In the genomic region with DNA sequence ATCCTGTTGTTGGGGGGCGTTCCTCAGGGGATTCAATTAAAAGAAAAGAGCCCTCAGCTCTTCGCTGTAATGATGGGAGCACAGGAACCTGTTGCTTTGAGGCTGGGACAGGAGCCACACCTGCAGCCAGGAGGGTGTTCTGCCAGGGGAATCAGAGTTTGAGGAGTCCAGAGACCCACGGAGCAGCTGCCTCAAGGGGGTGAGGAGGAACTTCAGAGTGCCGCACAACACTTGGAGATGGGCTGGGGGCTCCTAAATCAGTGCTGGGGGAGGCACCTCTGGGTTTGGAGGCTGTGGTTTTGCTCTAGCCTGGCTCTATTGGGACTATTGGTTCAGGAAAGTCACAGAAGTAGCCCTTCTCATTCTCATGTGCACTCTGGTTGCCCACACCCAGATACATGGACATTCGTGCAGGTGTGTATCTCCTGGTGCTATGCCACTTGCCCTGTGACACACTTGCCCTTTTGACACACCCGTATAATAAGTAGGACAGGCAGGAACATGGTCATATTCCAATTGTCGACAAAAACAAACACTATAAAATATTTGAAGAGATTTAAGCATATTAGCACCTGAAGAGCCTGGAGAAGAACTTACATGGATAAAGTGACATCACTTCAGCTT, we compare ENCODE assay signal across 19 cellular contexts.
DNase-seq lines count a peak whose midpoint lies in the region; ATAC-seq and TF ChIP-seq lines count a peak whose summit lies in the region.
"Had no signal": no experiment of that assay in that cellular context is flagged by ENCODE, and none has a peak within 500 bp of the region (broad histone marks: within the 10 kb centered on the region; RNA-seq: fewer than 3 reads in every experiment).

No MANE protein-coding gene starts in this region.

- H3K27ac ChIP-seq in right atrium auricular region = no peak overlapping the region
- no peak overlapping the region for H3K27ac ChIP-seq in right cardiac atrium (ENCODE audit: low read length)
- no peak overlapping the region for H3K27ac ChIP-seq in prostate gland
- H3K27ac ChIP-seq: 22Rv1, A549, BLaER1 had no signal

- TF ChIP-seq POLR2A in prostate gland (IDR thresholded peaks at IDR 0.05) = no peak

- H3K4me3 ChIP-seq in right atrium auricular region (no peak overlapping the region), right cardiac atrium (ENCODE audit: low read length) (no peak overlapping the region), prostate gland (no peak overlapping the region)
- H3K4me3 ChIP-seq: A549, BLaER1, K562 had no signal

- H3K9me3 ChIP-seq in right atrium auricular region (no peaks in the 10 kb centered on the region), right cardiac atrium (ENCODE audit: control insufficient read depth, low read length) (no peaks in the 10 kb centered on the region), prostate gland (no peaks in the 10 kb centered on the region)
- H3K9me3 ChIP-seq: A549, BLaER1 had no signal

- WGBS in right cardiac atrium = 71% methylated on average over 7 of the region's 7 CpGs
- WGBS in prostate gland = 63% methylated on average over 7 of the region's 7 CpGs

- H3K36me3 ChIP-seq in right atrium auricular region (no peaks in the 10 kb centered on the region), prostate gland (no peaks in the 10 kb centered on the region)
- H3K36me3 ChIP-seq: BLaER1 had no signal

- ATAC-seq in right cardiac atrium = no peak
- ATAC-seq in HG02798 (IDR thresholded peaks at IDR 0.05; ENCODE audit: poor library complexity, unreplicated experiment) = no peak
- ATAC-seq in GM21526 (IDR thresholded peaks at IDR 0.05; ENCODE audit: low FRiP score, unreplicated experiment) = no peak
- ATAC-seq: K562 had no signal

- peak; percentile 54 for DNase-seq in right atrium auricular region (ENCODE audit: low spot score)
- DNase-seq in right cardiac atrium = no peak
- peak; percentile 45 for DNase-seq in islet precursor cell
- DNase-seq in posterior vena cava (ENCODE audit: low spot score) = peak; percentile 54
- DNase-seq in prostate gland (ENCODE audit: low spot score) = no peak
- no peak for DNase-seq in NCI-H2107 (lab: John Stamatoyannopoulos, UW)
- DNase-seq: Calu3; CD4-positive, alpha-beta memory T cell; DMS 273 treated with DMSO at 0.1 percent for 48 hours; DMS53; DND-41; EL; H9 had no signal

- H3K27me3 ChIP-seq in right atrium auricular region = no peaks in the 10 kb centered on the region
- H3K27me3 ChIP-seq in right cardiac atrium (ENCODE audit: control insufficient read depth, insufficient read depth) = no peaks in the 10 kb centered on the region
- no peaks in the 10 kb centered on the region for H3K27me3 ChIP-seq in prostate gland (replicated peaks; ENCODE audit: insufficient read depth)
- H3K27me3 ChIP-seq: BLaER1 had no signal

- TF ChIP-seq CTCF in right atrium auricular region (IDR thresholded peaks at IDR 0.05) = no peak
- TF ChIP-seq CTCF in prostate gland (IDR thresholded peaks at IDR 0.05) = no peak

- intact Hi-C loops in right cardiac atrium (cut with DNase I) = no loop called here
- intact Hi-C loops in posterior vena cava (cut with DNase I) = no loop called here
- intact Hi-C loops in prostate gland (cut with DNase I) = no loop called here

- H3K4me1 ChIP-seq in right atrium auricular region (no peaks in the 10 kb centered on the region), right cardiac atrium (ENCODE audit: control insufficient read depth, insufficient read depth, low read length) (no peaks in the 10 kb centered on the region), prostate gland (replicated peaks) (no peaks in the 10 kb centered on the region)
- H3K4me1 ChIP-seq: A549, BLaER1 had no signal

Comparison
In these comparisons a context has a peak if more than half of its experiments do, and no peak if none do; other contexts are left out.
1. DNase-seq: peak in right atrium auricular region (single experiment), islet precursor cell (single experiment) and posterior vena cava (single experiment); none in right cardiac atrium (0 of 3), prostate gland (single experiment) and NCI-H2107 (single experiment).